ENCODE assay signal across 11 cellular contexts in genomic region chr21:34133802-34134201, GRCh38.
DNase-seq lines count a peak whose midpoint lies in the region; ATAC-seq and TF ChIP-seq lines count a peak whose summit lies in the region.
"Had no signal": no experiment of that assay in that cellular context is flagged by ENCODE, and none has a peak within 500 bp of the region (broad histone marks: within the 10 kb centered on the region; RNA-seq: fewer than 3 reads in every experiment).

No MANE protein-coding gene starts in this region.

- no peak overlapping the region for H3K27ac ChIP-seq in PC-3 (ENCODE audit: low read length)
- H3K27ac ChIP-seq in Karpas-422 (ENCODE audit: low read length) = no peak overlapping the region

- H2AFZ ChIP-seq in PC-3 (ENCODE audit: low read length) (no peak overlapping the region), Karpas-422 (ENCODE audit: low read length) (no peak overlapping the region)

- BruUV-seq in PC-3 (replicated peaks; lab: Mats Ljungman, UMichigan) = no TSS peak

- H3K9me3 ChIP-seq in PC-3 (ENCODE audit: low read length) (no peaks in the 10 kb centered on the region), Karpas-422 (ENCODE audit: low read length) (peaks cover 3% of the 10 kb centered on the region)
- H3K9me3 ChIP-seq: gastroesophageal sphincter had no signal

- H3K36me3 ChIP-seq in PC-3 (ENCODE audit: low read depth, low read length) (peaks cover 26% of the 10 kb centered on the region), Karpas-422 (ENCODE audit: insufficient read depth, low read length) (peaks cover 63% of the 10 kb centered on the region)

- no peak overlapping the region for H3K4me3 ChIP-seq in PC-3 (ENCODE audit: low read length)
- H3K4me3 ChIP-seq in Karpas-422 (ENCODE audit: low read length) = no peak overlapping the region
- H3K4me3 ChIP-seq: gastroesophageal sphincter had no signal

- no peaks in the 10 kb centered on the region for H3F3A ChIP-seq in PC-3 (ENCODE audit: low read length, unreplicated experiment)

- peaks cover 75% of the 10 kb centered on the region for H3K36me3 Mint-ChIP-seq in activated CD4-positive, alpha-beta T cell treated with anti-CD3 and anti-CD28 coated beads, Interleukin-2, amount 10 ng/mL, durations not matched to agents 7 days and 5 days (ENCODE audit: low read depth)
- peaks cover 13% of the 10 kb centered on the region for H3K36me3 Mint-ChIP-seq in endothelial cell (ENCODE audit: low read depth, unreplicated experiment)
- peaks cover 67% of the 10 kb centered on the region for H3K36me3 Mint-ChIP-seq in stimulated activated effector memory CD8-positive, alpha-beta T cell treated with anti-CD3 and anti-CD28 coated beads, Interleukin-12 subunit alpha, Interleukin-12 subunit beta, amount 100 ng/mL, for 72 hours

- H3K27me3 Mint-ChIP-seq in activated CD4-positive, alpha-beta T cell treated with anti-CD3 and anti-CD28 coated beads, Interleukin-2, amount 10 ng/mL, durations not matched to agents 7 days and 5 days = no peaks in the 10 kb centered on the region
- H3K27me3 Mint-ChIP-seq in endothelial cell (ENCODE audit: unreplicated experiment) = no peaks in the 10 kb centered on the region

- ATAC-seq in PC-3 (no peak), HG03095 (IDR thresholded peaks at IDR 0.05; ENCODE audit: unreplicated experiment) (no peak)
- no peak for ATAC-seq in stimulated activated effector memory CD8-positive, alpha-beta T cell treated with anti-CD3 and anti-CD28 coated beads, Interleukin-12 subunit alpha, Interleukin-12 subunit beta, amount 100 ng/mL, for 72 hours
- ATAC-seq: gastroesophageal sphincter had no signal

- peaks cover 54% of the 10 kb centered on the region for H3K4me1 Mint-ChIP-seq in activated CD4-positive, alpha-beta T cell treated with anti-CD3 and anti-CD28 coated beads, Interleukin-2, amount 10 ng/mL, durations not matched to agents 7 days and 5 days
- peaks cover 20% of the 10 kb centered on the region for H3K4me1 Mint-ChIP-seq in endothelial cell (ENCODE audit: unreplicated experiment)
- peaks cover 52% of the 10 kb centered on the region for H3K4me1 Mint-ChIP-seq in stimulated activated effector memory CD8-positive, alpha-beta T cell treated with anti-CD3 and anti-CD28 coated beads, Interleukin-12 subunit alpha, Interleukin-12 subunit beta, amount 100 ng/mL, for 72 hours

- POLR2A ChIA-PET in activated CD4-positive, alpha-beta T cell treated with anti-CD3 and anti-CD28 coated beads, Interleukin-2, amount 10 ng/mL, durations not matched to agents 7 days and 5 days (lab: Charles Lee) = no interaction called here
- POLR2A ChIA-PET in PC-3 (lab: Charles Lee; ENCODE audit: unreplicated experiment) = no interaction called here

- H3K27me3 ChIP-seq in PC-3 (ENCODE audit: low read length) = no peaks in the 10 kb centered on the region
- H3K27me3 ChIP-seq in Karpas-422 (ENCODE audit: low read length) = no peaks in the 10 kb centered on the region
- H3K27me3 ChIP-seq: gastroesophageal sphincter had no signal

- CTCF ChIA-PET in activated CD4-positive, alpha-beta T cell treated with anti-CD3 and anti-CD28 coated beads, Interleukin-2, amount 10 ng/mL, durations not matched to agents 7 days and 5 days (lab: Charles Lee) = interaction anchor here (1.0 to 2.2 kb wide), 2 partner anchors 24 to 210 kb away, joined by 3 to 7 read pairs; no protein-coding TSS in a partner anchor
- CTCF ChIA-PET in PC-3 (lab: Charles Lee) = no interaction called here

- H3K9me3 Mint-ChIP-seq in activated CD4-positive, alpha-beta T cell treated with anti-CD3 and anti-CD28 coated beads, Interleukin-2, amount 10 ng/mL, durations not matched to agents 7 days and 5 days = peaks cover 9% of the 10 kb centered on the region
- no peaks in the 10 kb centered on the region for H3K9me3 Mint-ChIP-seq in endothelial cell (ENCODE audit: unreplicated experiment)
- no peaks in the 10 kb centered on the region for H3K9me3 Mint-ChIP-seq in stimulated activated effector memory CD8-positive, alpha-beta T cell treated with anti-CD3 and anti-CD28 coated beads, Interleukin-12 subunit alpha, Interleukin-12 subunit beta, amount 100 ng/mL, for 72 hours

- H3K4me2 ChIP-seq in PC-3 (ENCODE audit: low read length) (no peak overlapping the region), Karpas-422 (ENCODE audit: low read depth, low read length, poor library complexity, severe bottlenecking) (no peak overlapping the region)

- H4K20me1 ChIP-seq in PC-3 (ENCODE audit: low read length) = no peaks in the 10 kb centered on the region; the same call in 1 of the 2 replicates
- H4K20me1 ChIP-seq in Karpas-422 (ENCODE audit: insufficient read depth, low read depth, low read length) = no peaks in the 10 kb centered on the region

- peaks cover 9% of the 10 kb centered on the region for H3K4me1 ChIP-seq in PC-3 (ENCODE audit: insufficient read depth, low read length)
- H3K4me1 ChIP-seq in Karpas-422 (ENCODE audit: low read length) = no peaks in the 10 kb centered on the region

- no peaks in the 10 kb centered on the region for H3K9me2 ChIP-seq in PC-3 (replicated peaks; ENCODE audit: low read length)
- no peaks in the 10 kb centered on the region for H3K9me2 ChIP-seq in Karpas-422 (replicated peaks; ENCODE audit: insufficient read depth, low read length)

- H3K9ac ChIP-seq in PC-3 (ENCODE audit: low read length) (no peak overlapping the region), Karpas-422 (ENCODE audit: low read length) (no peak overlapping the region)

- H3K27ac Mint-ChIP-seq in activated CD4-positive, alpha-beta T cell treated with anti-CD3 and anti-CD28 coated beads, Interleukin-2, amount 10 ng/mL, durations not matched to agents 7 days and 5 days = peak overlapping the region; percentile 89
- no peak overlapping the region for H3K27ac Mint-ChIP-seq in endothelial cell (ENCODE audit: unreplicated experiment)
- peak overlapping the region; percentile 50 for H3K27ac Mint-ChIP-seq in stimulated activated effector memory CD8-positive, alpha-beta T cell treated with anti-CD3 and anti-CD28 coated beads, Interleukin-12 subunit alpha, Interleukin-12 subunit beta, amount 100 ng/mL, for 72 hours

- peak; percentile 56 for TF ChIP-seq CTCF in PC-3 (conservative IDR thresholded peaks at IDR 0.05; ENCODE audit: low read depth, low read length)
- peak; percentile 65 for TF ChIP-seq CTCF in endothelial cell (IDR thresholded peaks at IDR 0.05; ENCODE audit: unreplicated experiment)

- DNase-seq in activated CD4-positive, alpha-beta T cell treated with anti-CD3 and anti-CD28 coated beads, Interleukin-2, amount 10 ng/mL, durations not matched to agents 7 days and 5 days = no peak
- DNase-seq in activated CD4-positive, alpha-beta T cell treated with anti-CD3 and anti-CD28 coated beads, Interleukin-2, amount 50 U/mL, for 4 hours = no peak
- DNase-seq in PC-3 (no peak), endothelial cell (ENCODE audit: low spot score) (no peak), Karpas-422 (no peak), 8988T (no peak)
- DNase-seq in stimulated activated effector memory CD8-positive, alpha-beta T cell treated with anti-CD3 and anti-CD28 coated beads, Interleukin-12 subunit alpha, Interleukin-12 subunit beta, amount 100 ng/mL, for 72 hours (ENCODE audit: low spot score in 2 of 2) = no peak
- DNase-seq: midbrain; NK-92 treated with Interleukin-12 subunit alpha and Interleukin-12 subunit beta, amount 100 ng/mL, for 24 hours had no signal

- intact Hi-C loops in PC-3 (cut with micrococcal nuclease) = no loop called here

- no peak overlapping the region for H3K4me3 Mint-ChIP-seq in activated CD4-positive, alpha-beta T cell treated with anti-CD3 and anti-CD28 coated beads, Interleukin-2, amount 10 ng/mL, durations not matched to agents 7 days and 5 days
- no peak overlapping the region for H3K4me3 Mint-ChIP-seq in endothelial cell (ENCODE audit: unreplicated experiment)
- no peak overlapping the region for H3K4me3 Mint-ChIP-seq in stimulated activated effector memory CD8-positive, alpha-beta T cell treated with anti-CD3 and anti-CD28 coated beads, Interleukin-12 subunit alpha, Interleukin-12 subunit beta, amount 100 ng/mL, for 72 hours

- H3K79me2 ChIP-seq in PC-3 (ENCODE audit: low read length) = peaks cover 78% of the 10 kb centered on the region
- H3K79me2 ChIP-seq in Karpas-422 (ENCODE audit: low read length) = peaks cover 93% of the 10 kb centered on the region
